ENCODE assay signal across 1 cellular context in the genomic region with DNA sequence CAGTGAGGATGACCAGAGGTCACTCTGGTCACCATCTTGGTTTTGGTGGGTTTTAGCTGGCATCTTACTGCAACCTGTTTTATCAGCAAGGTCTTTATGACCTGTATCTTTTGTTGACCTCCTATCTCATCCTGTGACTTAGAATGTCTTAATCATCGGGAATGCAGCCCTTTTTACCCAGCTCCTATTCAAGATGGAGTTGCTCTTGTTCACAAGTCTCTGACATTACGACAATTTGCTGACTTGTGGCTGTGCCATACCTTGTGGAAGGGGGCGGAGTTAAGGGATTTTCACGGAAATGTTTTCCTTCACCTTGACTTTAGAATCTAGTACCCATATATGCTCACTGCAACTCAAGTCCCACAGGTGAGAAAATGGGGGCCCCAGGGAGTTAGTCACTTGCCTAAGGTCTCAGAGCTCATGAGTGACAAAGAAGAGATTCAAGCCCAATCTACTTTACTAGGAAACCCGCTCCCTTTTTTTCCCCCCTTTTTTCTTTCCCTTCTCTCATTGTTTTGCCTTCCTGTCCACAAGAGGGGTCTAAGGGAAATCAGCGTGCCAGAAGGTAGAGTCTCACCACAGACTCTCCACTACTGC.
TF ChIP-seq lines count a peak whose summit lies in the region.

No MANE protein-coding gene starts in this region.

TF ChIP-seq in K562, 482 proteins besides CTCF, POLR2A, EP300 and RAD21 (continued from another document):
- TF ChIP-seq, protein P1, sequence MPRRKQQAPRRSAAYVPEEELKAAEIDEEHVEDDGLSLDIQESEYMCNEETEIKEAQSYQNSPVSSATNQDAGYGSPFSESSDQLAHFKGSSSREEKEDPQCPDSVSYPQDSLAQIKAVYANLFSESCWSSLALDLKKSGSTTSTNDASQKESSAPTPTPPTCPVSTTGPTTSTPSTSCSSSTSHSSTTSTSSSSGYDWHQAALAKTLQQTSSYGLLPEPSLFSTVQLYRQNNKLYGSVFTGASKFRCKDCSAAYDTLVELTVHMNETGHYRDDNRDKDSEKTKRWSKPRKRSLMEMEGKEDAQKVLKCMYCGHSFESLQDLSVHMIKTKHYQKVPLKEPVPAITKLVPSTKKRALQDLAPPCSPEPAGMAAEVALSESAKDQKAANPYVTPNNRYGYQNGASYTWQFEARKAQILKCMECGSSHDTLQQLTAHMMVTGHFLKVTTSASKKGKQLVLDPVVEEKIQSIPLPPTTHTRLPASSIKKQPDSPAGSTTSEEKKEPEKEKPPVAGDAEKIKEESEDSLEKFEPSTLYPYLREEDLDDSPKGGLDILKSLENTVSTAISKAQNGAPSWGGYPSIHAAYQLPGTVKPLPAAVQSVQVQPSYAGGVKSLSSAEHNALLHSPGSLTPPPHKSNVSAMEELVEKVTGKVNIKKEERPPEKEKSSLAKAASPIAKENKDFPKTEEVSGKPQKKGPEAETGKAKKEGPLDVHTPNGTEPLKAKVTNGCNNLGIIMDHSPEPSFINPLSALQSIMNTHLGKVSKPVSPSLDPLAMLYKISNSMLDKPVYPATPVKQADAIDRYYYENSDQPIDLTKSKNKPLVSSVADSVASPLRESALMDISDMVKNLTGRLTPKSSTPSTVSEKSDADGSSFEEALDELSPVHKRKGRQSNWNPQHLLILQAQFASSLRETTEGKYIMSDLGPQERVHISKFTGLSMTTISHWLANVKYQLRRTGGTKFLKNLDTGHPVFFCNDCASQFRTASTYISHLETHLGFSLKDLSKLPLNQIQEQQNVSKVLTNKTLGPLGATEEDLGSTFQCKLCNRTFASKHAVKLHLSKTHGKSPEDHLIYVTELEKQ (CRISPR knock-in tag; IDR thresholded peaks at IDR 0.05), result peak; percentile 98
- TF ChIP-seq CBX2 (IDR thresholded peaks at IDR 0.05; ENCODE audit: insufficient read depth, low read length, poor library complexity, severe bottlenecking), result no peak
- TF ChIP-seq POLR2G (IDR thresholded peaks at IDR 0.05; ENCODE audit: low read depth, low read length), result no peak
- TF ChIP-seq CHCHD3 (CRISPR knock-in tag; IDR thresholded peaks at IDR 0.05), result no peak
- peak; percentile 97 for TF ChIP-seq ZNF766 (CRISPR knock-in tag; conservative IDR thresholded peaks at IDR 0.05)
- TF ChIP-seq, protein P2, sequence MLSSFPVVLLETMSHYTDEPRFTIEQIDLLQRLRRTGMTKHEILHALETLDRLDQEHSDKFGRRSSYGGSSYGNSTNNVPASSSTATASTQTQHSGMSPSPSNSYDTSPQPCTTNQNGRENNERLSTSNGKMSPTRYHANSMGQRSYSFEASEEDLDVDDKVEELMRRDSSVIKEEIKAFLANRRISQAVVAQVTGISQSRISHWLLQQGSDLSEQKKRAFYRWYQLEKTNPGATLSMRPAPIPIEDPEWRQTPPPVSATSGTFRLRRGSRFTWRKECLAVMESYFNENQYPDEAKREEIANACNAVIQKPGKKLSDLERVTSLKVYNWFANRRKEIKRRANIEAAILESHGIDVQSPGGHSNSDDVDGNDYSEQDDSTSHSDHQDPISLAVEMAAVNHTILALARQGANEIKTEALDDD (IDR thresholded peaks at IDR 0.05), result no peak
- TF ChIP-seq TEAD2 (tag; IDR thresholded peaks at IDR 0.05), result peak; percentile 95
- TF ChIP-seq FOSL1 (tag; conservative IDR thresholded peaks at IDR 0.05), result peak; percentile 35
- TF ChIP-seq XRCC3 (IDR thresholded peaks at IDR 0.05), result no peak
- peak; percentile 88 for TF ChIP-seq ZSCAN32 (CRISPR knock-in tag; IDR thresholded peaks at IDR 0.05)
- TF ChIP-seq, protein P3, sequence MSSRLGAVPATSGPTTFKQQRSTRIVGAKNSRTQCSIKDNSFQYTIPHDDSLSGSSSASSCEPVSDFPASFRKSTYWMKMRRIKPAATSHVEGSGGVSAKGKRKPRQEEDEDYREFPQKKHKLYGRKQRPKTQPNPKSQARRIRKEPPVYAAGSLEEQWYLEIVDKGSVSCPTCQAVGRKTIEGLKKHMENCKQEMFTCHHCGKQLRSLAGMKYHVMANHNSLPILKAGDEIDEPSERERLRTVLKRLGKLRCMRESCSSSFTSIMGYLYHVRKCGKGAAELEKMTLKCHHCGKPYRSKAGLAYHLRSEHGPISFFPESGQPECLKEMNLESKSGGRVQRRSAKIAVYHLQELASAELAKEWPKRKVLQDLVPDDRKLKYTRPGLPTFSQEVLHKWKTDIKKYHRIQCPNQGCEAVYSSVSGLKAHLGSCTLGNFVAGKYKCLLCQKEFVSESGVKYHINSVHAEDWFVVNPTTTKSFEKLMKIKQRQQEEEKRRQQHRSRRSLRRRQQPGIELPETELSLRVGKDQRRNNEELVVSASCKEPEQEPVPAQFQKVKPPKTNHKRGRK (tag; IDR thresholded peaks at IDR 0.05), result no peak
- no peak for TF ChIP-seq ZBTB7A (IDR thresholded peaks at IDR 0.05; ENCODE audit: borderline replicate concordance, control insufficient read depth, low read depth, low read length)
- peak; percentile 99 for TF ChIP-seq MECOM (CRISPR knock-in tag; IDR thresholded peaks at IDR 0.05)
- TF ChIP-seq STAT5B (CRISPR knock-in tag; IDR thresholded peaks at IDR 0.05), result peak; percentile 86
- TF ChIP-seq TOE1 (IDR thresholded peaks at IDR 0.05; ENCODE audit: borderline replicate concordance), result no peak
- TF ChIP-seq TOE1 (CRISPR knock-in tag; IDR thresholded peaks at IDR 0.05; ENCODE audit: borderline replicate concordance, low read depth), result no peak
- TF ChIP-seq U2AF1 (optimal IDR thresholded peaks at IDR 0.05; ENCODE audit: low read depth, low read length), result no peak
- peak; percentile 60; the same call in 1 of the 2 replicates for TF ChIP-seq NFE2L1 (tag; IDR thresholded peaks at IDR 0.05; ENCODE audit: borderline replicate concordance, low read depth)
- TF ChIP-seq FOXJ3 (CRISPR knock-in tag; IDR thresholded peaks at IDR 0.05), result no peak
- TF ChIP-seq ADNP (tag; IDR thresholded peaks at IDR 0.05), result no peak
- peak; percentile 97 for TF ChIP-seq ZNF197 (CRISPR knock-in tag; IDR thresholded peaks at IDR 0.05; ENCODE audit: low read depth)
- no peak for TF ChIP-seq MCM3 (IDR thresholded peaks at IDR 0.05)
- TF ChIP-seq ZNF583 (CRISPR knock-in tag; IDR thresholded peaks at IDR 0.05), result peak; percentile 99
- TF ChIP-seq, protein P4, sequence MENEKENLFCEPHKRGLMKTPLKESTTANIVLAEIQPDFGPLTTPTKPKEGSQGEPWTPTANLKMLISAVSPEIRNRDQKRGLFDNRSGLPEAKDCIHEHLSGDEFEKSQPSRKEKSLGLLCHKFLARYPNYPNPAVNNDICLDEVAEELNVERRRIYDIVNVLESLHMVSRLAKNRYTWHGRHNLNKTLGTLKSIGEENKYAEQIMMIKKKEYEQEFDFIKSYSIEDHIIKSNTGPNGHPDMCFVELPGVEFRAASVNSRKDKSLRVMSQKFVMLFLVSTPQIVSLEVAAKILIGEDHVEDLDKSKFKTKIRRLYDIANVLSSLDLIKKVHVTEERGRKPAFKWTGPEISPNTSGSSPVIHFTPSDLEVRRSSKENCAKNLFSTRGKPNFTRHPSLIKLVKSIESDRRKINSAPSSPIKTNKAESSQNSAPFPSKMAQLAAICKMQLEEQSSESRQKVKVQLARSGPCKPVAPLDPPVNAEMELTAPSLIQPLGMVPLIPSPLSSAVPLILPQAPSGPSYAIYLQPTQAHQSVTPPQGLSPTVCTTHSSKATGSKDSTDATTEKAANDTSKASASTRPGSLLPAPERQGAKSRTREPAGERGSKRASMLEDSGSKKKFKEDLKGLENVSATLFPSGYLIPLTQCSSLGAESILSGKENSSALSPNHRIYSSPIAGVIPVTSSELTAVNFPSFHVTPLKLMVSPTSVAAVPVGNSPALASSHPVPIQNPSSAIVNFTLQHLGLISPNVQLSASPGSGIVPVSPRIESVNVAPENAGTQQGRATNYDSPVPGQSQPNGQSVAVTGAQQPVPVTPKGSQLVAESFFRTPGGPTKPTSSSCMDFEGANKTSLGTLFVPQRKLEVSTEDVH (IDR thresholded peaks at IDR 0.05; ENCODE audit: low read depth, partially characterized antibody), result no peak
- no peak for TF ChIP-seq ZNF232 (CRISPR knock-in tag; IDR thresholded peaks at IDR 0.05)
- TF ChIP-seq, protein P5, sequence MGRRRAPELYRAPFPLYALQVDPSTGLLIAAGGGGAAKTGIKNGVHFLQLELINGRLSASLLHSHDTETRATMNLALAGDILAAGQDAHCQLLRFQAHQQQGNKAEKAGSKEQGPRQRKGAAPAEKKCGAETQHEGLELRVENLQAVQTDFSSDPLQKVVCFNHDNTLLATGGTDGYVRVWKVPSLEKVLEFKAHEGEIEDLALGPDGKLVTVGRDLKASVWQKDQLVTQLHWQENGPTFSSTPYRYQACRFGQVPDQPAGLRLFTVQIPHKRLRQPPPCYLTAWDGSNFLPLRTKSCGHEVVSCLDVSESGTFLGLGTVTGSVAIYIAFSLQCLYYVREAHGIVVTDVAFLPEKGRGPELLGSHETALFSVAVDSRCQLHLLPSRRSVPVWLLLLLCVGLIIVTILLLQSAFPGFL (CRISPR knock-in tag; IDR thresholded peaks at IDR 0.05), result no peak
- peak; percentile 99 for TF ChIP-seq ZNF175 (CRISPR knock-in tag; IDR thresholded peaks at IDR 0.05; ENCODE audit: low read depth)
- no peak for TF ChIP-seq PURB (CRISPR knock-in tag; IDR thresholded peaks at IDR 0.05; ENCODE audit: low read depth)
- TF ChIP-seq EWSR1 (IDR thresholded peaks at IDR 0.05; ENCODE audit: borderline replicate concordance, low read depth, partially characterized antibody), result no peak
- TF ChIP-seq, protein P6, sequence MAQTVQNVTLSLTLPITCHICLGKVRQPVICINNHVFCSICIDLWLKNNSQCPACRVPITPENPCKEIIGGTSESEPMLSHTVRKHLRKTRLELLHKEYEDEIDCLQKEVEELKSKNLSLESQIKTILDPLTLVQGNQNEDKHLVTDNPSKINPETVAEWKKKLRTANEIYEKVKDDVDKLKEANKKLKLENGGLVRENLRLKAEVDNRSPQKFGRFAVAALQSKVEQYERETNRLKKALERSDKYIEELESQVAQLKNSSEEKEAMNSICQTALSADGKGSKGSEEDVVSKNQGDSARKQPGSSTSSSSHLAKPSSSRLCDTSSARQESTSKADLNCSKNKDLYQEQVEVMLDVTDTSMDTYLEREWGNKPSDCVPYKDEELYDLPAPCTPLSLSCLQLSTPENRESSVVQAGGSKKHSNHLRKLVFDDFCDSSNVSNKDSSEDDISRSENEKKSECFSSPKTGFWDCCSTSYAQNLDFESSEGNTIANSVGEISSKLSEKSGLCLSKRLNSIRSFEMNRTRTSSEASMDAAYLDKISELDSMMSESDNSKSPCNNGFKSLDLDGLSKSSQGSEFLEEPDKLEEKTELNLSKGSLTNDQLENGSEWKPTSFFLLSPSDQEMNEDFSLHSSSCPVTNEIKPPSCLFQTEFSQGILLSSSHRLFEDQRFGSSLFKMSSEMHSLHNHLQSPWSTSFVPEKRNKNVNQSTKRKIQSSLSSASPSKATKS (CRISPR knock-in tag; IDR thresholded peaks at IDR 0.05), result peak; percentile 95
- no peak for TF ChIP-seq CBFA2T3 (IDR thresholded peaks at IDR 0.05)
- peak; percentile 98 for TF ChIP-seq ZNF584 (CRISPR knock-in tag; IDR thresholded peaks at IDR 0.05; ENCODE audit: low read depth)
- no peak for TF ChIP-seq ARHGAP35 (IDR thresholded peaks at IDR 0.05; ENCODE audit: partially characterized antibody)
- TF ChIP-seq, protein P7, sequence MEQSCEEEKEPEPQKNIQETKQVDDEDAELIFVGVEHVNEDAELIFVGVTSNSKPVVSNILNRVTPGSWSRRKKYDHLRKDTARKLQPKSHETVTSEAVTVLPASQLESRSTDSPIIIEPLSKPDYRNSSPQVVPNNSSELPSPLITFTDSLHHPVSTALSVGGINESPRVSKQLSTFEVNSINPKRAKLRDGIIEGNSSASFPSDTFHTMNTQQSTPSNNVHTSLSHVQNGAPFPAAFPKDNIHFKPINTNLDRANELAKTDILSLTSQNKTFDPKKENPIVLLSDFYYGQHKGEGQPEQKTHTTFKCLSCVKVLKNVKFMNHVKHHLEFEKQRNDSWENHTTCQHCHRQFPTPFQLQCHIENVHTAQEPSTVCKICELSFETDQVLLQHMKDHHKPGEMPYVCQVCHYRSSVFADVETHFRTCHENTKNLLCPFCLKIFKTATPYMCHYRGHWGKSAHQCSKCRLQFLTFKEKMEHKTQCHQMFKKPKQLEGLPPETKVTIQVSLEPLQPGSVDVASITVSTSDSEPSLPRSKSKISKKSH (CRISPR knock-in tag; IDR thresholded peaks at IDR 0.05), result peak; percentile 86
- TF ChIP-seq, protein P8, sequence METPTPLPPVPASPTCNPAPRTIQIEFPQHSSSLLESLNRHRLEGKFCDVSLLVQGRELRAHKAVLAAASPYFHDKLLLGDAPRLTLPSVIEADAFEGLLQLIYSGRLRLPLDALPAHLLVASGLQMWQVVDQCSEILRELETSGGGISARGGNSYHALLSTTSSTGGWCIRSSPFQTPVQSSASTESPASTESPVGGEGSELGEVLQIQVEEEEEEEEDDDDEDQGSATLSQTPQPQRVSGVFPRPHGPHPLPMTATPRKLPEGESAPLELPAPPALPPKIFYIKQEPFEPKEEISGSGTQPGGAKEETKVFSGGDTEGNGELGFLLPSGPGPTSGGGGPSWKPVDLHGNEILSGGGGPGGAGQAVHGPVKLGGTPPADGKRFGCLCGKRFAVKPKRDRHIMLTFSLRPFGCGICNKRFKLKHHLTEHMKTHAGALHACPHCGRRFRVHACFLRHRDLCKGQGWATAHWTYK (CRISPR knock-in tag; IDR thresholded peaks at IDR 0.05), result peak; percentile 98
- no peak for TF ChIP-seq RBM17 (IDR thresholded peaks at IDR 0.05; ENCODE audit: borderline replicate concordance, low read depth, low read length)
- peak; percentile 92 for TF ChIP-seq ZKSCAN8 (CRISPR knock-in tag; IDR thresholded peaks at IDR 0.05)
- peak; percentile 85 for TF ChIP-seq ZNF75A (CRISPR knock-in tag; IDR thresholded peaks at IDR 0.05)
- TF ChIP-seq ZNF699 (CRISPR knock-in tag; IDR thresholded peaks at IDR 0.05; ENCODE audit: insufficient replicate concordance), result no peak
- TF ChIP-seq, protein P9, sequence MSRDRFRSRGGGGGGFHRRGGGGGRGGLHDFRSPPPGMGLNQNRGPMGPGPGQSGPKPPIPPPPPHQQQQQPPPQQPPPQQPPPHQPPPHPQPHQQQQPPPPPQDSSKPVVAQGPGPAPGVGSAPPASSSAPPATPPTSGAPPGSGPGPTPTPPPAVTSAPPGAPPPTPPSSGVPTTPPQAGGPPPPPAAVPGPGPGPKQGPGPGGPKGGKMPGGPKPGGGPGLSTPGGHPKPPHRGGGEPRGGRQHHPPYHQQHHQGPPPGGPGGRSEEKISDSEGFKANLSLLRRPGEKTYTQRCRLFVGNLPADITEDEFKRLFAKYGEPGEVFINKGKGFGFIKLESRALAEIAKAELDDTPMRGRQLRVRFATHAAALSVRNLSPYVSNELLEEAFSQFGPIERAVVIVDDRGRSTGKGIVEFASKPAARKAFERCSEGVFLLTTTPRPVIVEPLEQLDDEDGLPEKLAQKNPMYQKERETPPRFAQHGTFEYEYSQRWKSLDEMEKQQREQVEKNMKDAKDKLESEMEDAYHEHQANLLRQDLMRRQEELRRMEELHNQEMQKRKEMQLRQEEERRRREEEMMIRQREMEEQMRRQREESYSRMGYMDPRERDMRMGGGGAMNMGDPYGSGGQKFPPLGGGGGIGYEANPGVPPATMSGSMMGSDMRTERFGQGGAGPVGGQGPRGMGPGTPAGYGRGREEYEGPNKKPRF (IDR thresholded peaks at IDR 0.05; ENCODE audit: low read depth, low read length), result no peak
- peak; percentile 96 for TF ChIP-seq PHTF2 (CRISPR knock-in tag; IDR thresholded peaks at IDR 0.05)
- TF ChIP-seq ZNF445 (CRISPR knock-in tag; IDR thresholded peaks at IDR 0.05; ENCODE audit: low read depth), result peak; percentile 92
- peak; percentile 82 for TF ChIP-seq ZNF23 (CRISPR knock-in tag; IDR thresholded peaks at IDR 0.05)
- no peak for TF ChIP-seq GATA2 (CRISPR knock-in tag; IDR thresholded peaks at IDR 0.05)
- TF ChIP-seq ZNF764 (CRISPR knock-in tag; IDR thresholded peaks at IDR 0.05; ENCODE audit: low read depth), result no peak
- no peak for TF ChIP-seq DPF2 (IDR thresholded peaks at IDR 0.05)
